In genomic region chr18:38944446-38945024, GRCh38 we compare ENCODE assay signal across 21 cellular contexts.
"Had no signal": no experiment of that assay in that cellular context is flagged by ENCODE, and none has a peak within 500 bp of the region (broad histone marks: within the 10 kb centered on the region; RNA-seq: fewer than 3 reads in every experiment).

No MANE protein-coding gene starts in this region.

- H3K9ac ChIP-seq: SK-N-SH had no signal

- FAIRE-seq: HTR-8/SVneo, RCC 7860 had no signal

- H3K4me2 ChIP-seq: SK-N-SH had no signal

- DNase-seq: KBM-7, MV-4-11, NCI-H1048, NCI-H1105, NCI-H1417, NCI-H1436 treated with DMSO at 0.1 percent for 48 hours, NCI-H1694, NCI-H187 treated with DMSO at 0.1 percent for 48 hours, NCI-H2029 treated with DMSO at 0.1 percent for 48 hours, NCI-H2107, NCI-H2227 treated with DMSO at 0.1 percent for 48 hours, NCI-H524, NCI-H69, NCI-H774, RPMI8226, SHP77, SK-N-SH, SW 1271 had no signal

- H3K27ac ChIP-seq: HL-60 had no signal
